ENCODE assay signal across 11 cellular contexts in genomic region chr7:22703978-22704610, GRCh38. TPM values are rescaled to one million over a fixed set of nuclear protein-coding genes. Genes with fewer than 3 reads are reported as not detected.
A peak's percentile ranks its signal among the peaks of the same experiment; 100 is the strongest.
DNase-seq lines count a peak whose midpoint lies in the region; FAIRE-seq and TF ChIP-seq lines count a peak whose summit lies in the region.
"Not testable (repeated sequence)": the region's sequence is repeated elsewhere in the genome, so short reads cannot be mapped to it uniquely, and the experiment has no call there.
"Had no signal": no experiment of that assay in that cellular context is flagged by ENCODE, and none has a peak within 500 bp of the region (broad histone marks: within the 10 kb centered on the region; RNA-seq: fewer than 3 reads in every experiment).

No MANE protein-coding gene starts in this region.

- DNase-seq in NT2/D1 (ENCODE audit: low read depth, low spot score); H1 (ENCODE audit: low read depth in 1 of 2, low spot score in 2 of 2); trophoblast cell: not testable (repeated sequence)

- POLR2A ChIA-PET in H1 (lab: Charles Lee; ENCODE audit: partially characterized antibody), result not testable (repeated sequence)

- H2BK20ac ChIP-seq in H1 (ENCODE audit: low read length), result not testable (repeated sequence)

- H2BK5ac ChIP-seq in H1 (ENCODE audit: low read depth, low read length) (peak overlapping the region; percentile 15; the same call in 1 of the 2 replicates), trophoblast cell (ENCODE audit: low read depth, low read length, poor library complexity) (peak overlapping the region; percentile 4)

- not testable (repeated sequence) for H2BK15ac ChIP-seq in H1 (ENCODE audit: low read length)

- H4K8ac ChIP-seq in H1 (ENCODE audit: extremely low read depth, insufficient read depth, low read length), result not testable (repeated sequence)
- H4K8ac ChIP-seq in trophoblast cell (ENCODE audit: low read depth, low read length), result peak overlapping the region; percentile 48

- not testable (repeated sequence) for H4K91ac ChIP-seq in H1 (replicated peaks; ENCODE audit: insufficient read length, low read length)
- peak overlapping the region; percentile 61 for H4K91ac ChIP-seq in trophoblast cell (ENCODE audit: low read depth, low read length)

- CTCF ChIA-PET in H1 (lab: Charles Lee; ENCODE audit: partially characterized antibody), result not testable (repeated sequence)

- not testable (repeated sequence) for H3K4ac ChIP-seq in H1 (replicated peaks; ENCODE audit: insufficient read length, low read depth, low read length)
- peak overlapping the region; percentile 3 for H3K4ac ChIP-seq in trophoblast cell (ENCODE audit: low read depth, low read length)

- H3K36me3 ChIP-seq in ES-I3 (ENCODE audit: insufficient read depth, low read length); HUES48 (ENCODE audit: control insufficient read depth, insufficient read depth, low read length); NT2/D1 (ENCODE audit: insufficient read depth, insufficient read length, low read length); H1 (ENCODE audit: control insufficient read depth in 2 of 4, insufficient read depth in 4 of 4, low read length in 3 of 4); mesodermal cell (ENCODE audit: control insufficient read depth, insufficient read depth, low read length); trophoblast cell (ENCODE audit: control insufficient read depth in 1 of 2, insufficient read depth in 2 of 2, low read length in 2 of 2): not testable (repeated sequence)

- not testable (repeated sequence) for H2AK5ac ChIP-seq in H1 (ENCODE audit: low read depth, low read length); trophoblast cell (ENCODE audit: low read length)

- H3K27ac ChIP-seq in HUES48 (ENCODE audit: low read depth, low read length), result peak overlapping the region; percentile 73
- not testable (repeated sequence) for H3K27ac ChIP-seq in H1 (ENCODE audit: low read depth, low read length); mesodermal cell (ENCODE audit: low read depth, low read length, severe bottlenecking)
- H3K27ac ChIP-seq in trophoblast cell (ENCODE audit: low read depth, low read length), result peak overlapping the region; percentile 35

- H3K79me2 ChIP-seq in H1 (ENCODE audit: control insufficient read depth in 1 of 2, insufficient read depth in 2 of 2, low read length in 2 of 2); trophoblast cell (ENCODE audit: control insufficient read depth, insufficient read depth, low read length, poor library complexity): not testable (repeated sequence)

- H3K27me3 ChIP-seq in HUES48 (ENCODE audit: control insufficient read depth, insufficient read depth, low read length); NT2/D1 (ENCODE audit: insufficient read depth, insufficient read length); H1 (replicated peaks in 1 of 4; ENCODE audit: control insufficient read depth in 3 of 4, extremely low read depth in 1 of 4, insufficient read depth in 3 of 4, low read length in 3 of 4); trophoblast cell (ENCODE audit: insufficient read depth, low read length): not testable (repeated sequence)

- not testable (repeated sequence) for H3K14ac ChIP-seq in H1 (ENCODE audit: insufficient read length)
- H3K14ac ChIP-seq in trophoblast cell (ENCODE audit: low read length), result peak overlapping the region; percentile 6

- not testable (repeated sequence) for TF ChIP-seq CTCF in H1 (IDR thresholded peaks at IDR 0.05; ENCODE audit: control extremely low read depth in 1 of 3, insufficient read depth in 1 of 3, low read depth in 1 of 3, low read length in 3 of 3)

- peak overlapping the region; percentile 30; the same call in 1 of the 2 replicates for H3K4me3 ChIP-seq in HUES48 (ENCODE audit: low read depth, low read length)
- H3K4me3 ChIP-seq in NT2/D1 (ENCODE audit: insufficient read length, low read depth), result peak overlapping the region; percentile 85
- not testable (repeated sequence) for H3K4me3 ChIP-seq in H1 (ENCODE audit: extremely low read depth in 1 of 4, insufficient read depth in 2 of 4, low read depth in 3 of 4, low read length in 4 of 4); trophoblast cell (ENCODE audit: low read depth, low read length)
- H3K4me3 ChIP-seq in iPS-11a (ENCODE audit: low read depth, low read length), result peak overlapping the region; percentile 34
- H3K4me3 ChIP-seq in mesodermal cell (ENCODE audit: extremely low read depth, insufficient read depth, low read length, poor library complexity, severe bottlenecking), result peak overlapping the region; percentile 16

- not testable (repeated sequence) for H3K9me3 ChIP-seq in ES-I3 (ENCODE audit: control insufficient read depth, insufficient read depth, low read length); HUES48 (ENCODE audit: control insufficient read depth, insufficient read depth, low read length); H1 (ENCODE audit: insufficient read depth in 2 of 2, low read depth in 1 of 2, low read length in 1 of 2); mesodermal cell (ENCODE audit: control insufficient read depth, low read length); trophoblast cell (ENCODE audit: insufficient read depth, low read depth, low read length)
- peaks cover 11% of the 10 kb centered on the region; the same call in 1 of the 2 replicates for H3K9me3 ChIP-seq in NT2/D1 (ENCODE audit: insufficient read depth, low read length)

- not testable (repeated sequence) for TF ChIP-seq RAD21 in H1 (IDR thresholded peaks at IDR 0.05 in 1 of 2, conservative IDR thresholded peaks at IDR 0.05 in 1 of 2; ENCODE audit: low read depth in 2 of 2, low read length in 2 of 2)

- 86 to 100% methylated on average over 1 to 11 of the region's 17 CpGs for WGBS in H1 (ENCODE audit: extremely low coverage in 1 of 2, insufficient coverage in 1 of 2, insufficient read length in 1 of 2, insufficient replicate concordance in 2 of 2, low coverage in 1 of 2, low lambda C conversion rate in 2 of 2, missing lambda C conversion rate in 1 of 2), 2 experiments
- WGBS in mesodermal cell (ENCODE audit: insufficient coverage in 2 of 2), 2 experiments, result 42 to 54% methylated on average over 12 to 16 of the region's 17 CpGs
- 100% methylated on average over 1 of the region's 17 CpGs for WGBS in trophoblast cell (ENCODE audit: extremely low coverage, insufficient coverage, insufficient read length)

- not testable (repeated sequence) for H3K23ac ChIP-seq in H1 (ENCODE audit: insufficient read length); trophoblast cell (ENCODE audit: low read length)

- H3K4me2 ChIP-seq in H1 (ENCODE audit: insufficient read depth in 1 of 2, low read depth in 2 of 2, low read length in 2 of 2), result peak overlapping the region; percentile 7 to 44; a peak in 2 of 4 replicates
- not testable (repeated sequence) for H3K4me2 ChIP-seq in trophoblast cell (ENCODE audit: low read length)

- not testable (repeated sequence) for H2AFZ ChIP-seq in H1 (ENCODE audit: low read length); trophoblast cell (ENCODE audit: insufficient read depth, low read length, poor library complexity)

- H3K4me1 ChIP-seq in ES-I3 (ENCODE audit: insufficient read depth, low read length), result peaks cover 11% of the 10 kb centered on the region
- not testable (repeated sequence) for H3K4me1 ChIP-seq in HUES48 (ENCODE audit: control insufficient read depth, insufficient read depth, low read length); NT2/D1 (ENCODE audit: insufficient read depth, insufficient read length); H1 (replicated peaks in 1 of 4; ENCODE audit: control insufficient read depth in 3 of 4, insufficient read depth in 4 of 4, low read length in 3 of 4); mesodermal cell (ENCODE audit: control insufficient read depth, insufficient read depth, low read length, poor library complexity, severe bottlenecking); trophoblast cell (ENCODE audit: control insufficient read depth in 1 of 2, insufficient read depth in 2 of 2, low read length in 2 of 2)

- H3K18ac ChIP-seq in H1 (ENCODE audit: extremely low read depth, low read length) (peak overlapping the region; percentile 83; the same call in 1 of the 2 replicates), trophoblast cell (ENCODE audit: low read length) (peak overlapping the region; percentile 19)

- H3K56ac ChIP-seq in H1 (replicated peaks; ENCODE audit: insufficient read length, low read depth, low read length), result not testable (repeated sequence)

- H4K20me1 ChIP-seq in H1 (replicated peaks in 1 of 2; ENCODE audit: control insufficient read depth in 1 of 2, insufficient read depth in 2 of 2, low read length in 2 of 2), result not testable (repeated sequence)

- TF ChIP-seq EP300 in H1 (IDR thresholded peaks at IDR 0.05; ENCODE audit: borderline replicate concordance in 1 of 2, low read depth in 2 of 2, low read length in 2 of 2), result not testable (repeated sequence)

- not testable (repeated sequence) for H3K79me1 ChIP-seq in H1 (ENCODE audit: low read depth, low read length); trophoblast cell (ENCODE audit: low read length)

- not testable (repeated sequence) for FAIRE-seq in H1 (lab: Jason Lieb, UNC)

- H4K5ac ChIP-seq in H1 (ENCODE audit: insufficient read length, low read depth, low read length), result peak overlapping the region; percentile 52

- H3K23me2 ChIP-seq in H1 (ENCODE audit: low read depth, low read length), result not testable (repeated sequence)

- TF ChIP-seq POLR2A in H1 (IDR thresholded peaks at IDR 0.05; ENCODE audit: control extremely low read depth in 1 of 2, low read depth in 2 of 2, low read length in 2 of 2), result not testable (repeated sequence)

- H2BK12ac ChIP-seq in H1 (ENCODE audit: low read depth, low read length), result 0 out of 2 replicates have a peak overlapping the region, but pooled peaks have one; percentile 75
- H2BK12ac ChIP-seq in trophoblast cell (ENCODE audit: low read length), result peak overlapping the region; percentile 1

- H2BK120ac ChIP-seq in H1 (replicated peaks; ENCODE audit: low read depth, low read length), result not testable (repeated sequence)
- H2BK120ac ChIP-seq in trophoblast cell (ENCODE audit: insufficient read depth, low read length, poor library complexity), result peak overlapping the region; percentile 1

- not testable (repeated sequence) for H4K12ac ChIP-seq in trophoblast cell (ENCODE audit: low read depth, low read length)

- H3K9ac ChIP-seq in ES-I3 (ENCODE audit: low read depth, low read length) (peak overlapping the region; percentile 54), NT2/D1 (ENCODE audit: insufficient read length, low read depth) (peak overlapping the region; percentile 94)
- H3K9ac ChIP-seq in HUES48 (ENCODE audit: low read depth, low read length); H1 (replicated peaks in 1 of 4; ENCODE audit: extremely low read depth in 1 of 4, low read depth in 3 of 4, low read length in 3 of 4); trophoblast cell (ENCODE audit: low read length): not testable (repeated sequence)

RNA-seq across cellular contexts. Expression of gene IL6, which starts 22.9 kb away (rescaled TPM):
- total RNA-seq in H1 (2021; fragmentation: NEBNext Ultra II Directional; extraction: Animal tissue kit (Norgen Biotek cat#: 25700)), result 0.41 and 0.73 TPM in 2 replicates
- polyA plus RNA-seq in H1 (2011; rRNA removed), result 0.12 and 0.27 TPM in 2 replicates
- polyA plus RNA-seq in H1 (2011; cell fraction: cytosol; rRNA removed), result 0.14 TPM
- polyA plus RNA-seq in H1 (2011; cell fraction: nucleus; rRNA removed), result 1.0 TPM
- 0.27 to 0.76 TPM (median 0.29 TPM) in 3 of 4 replicates, not detected in the other for polyA plus RNA-seq in H1 (2012, experiment 1 of 2)
- polyA plus RNA-seq in H1 (2012, experiment 2 of 2), result 0.22 TPM
- polyA plus RNA-seq in H1 (2013, experiment 1 of 2), result 0.85 TPM
- 0.87 TPM for polyA plus RNA-seq in H1 (2013, experiment 2 of 2)
- polyA minus RNA-seq in H1 (2011; rRNA and poly(A)+ RNA removed), result 0.35 TPM in 1 of 2 replicates, not detected in the other
- polyA minus RNA-seq in H1 (2011; cell fraction: cytosol; rRNA and poly(A)+ RNA removed), result not detected
- polyA minus RNA-seq in H1 (2011; cell fraction: nucleus; rRNA and poly(A)+ RNA removed), result not detected
- 4.7 TPM for polyA plus RNA-seq in mesodermal cell (2013, experiment 1 of 2)
- polyA plus RNA-seq in mesodermal cell (2013, experiment 2 of 2), result 5.2 TPM
- polyA plus RNA-seq in trophoblast cell (2013), result 11.5 and 15.6 TPM in 2 replicates
- total RNA-seq: A673; CD4-positive, alpha-beta memory T cell; G401; GM12878 had no signal
- polyA plus RNA-seq: CD4-positive, alpha-beta memory T cell; GM12878 had no signal
